ENCODE assay signal across 8 cellular contexts in the genomic region with DNA sequence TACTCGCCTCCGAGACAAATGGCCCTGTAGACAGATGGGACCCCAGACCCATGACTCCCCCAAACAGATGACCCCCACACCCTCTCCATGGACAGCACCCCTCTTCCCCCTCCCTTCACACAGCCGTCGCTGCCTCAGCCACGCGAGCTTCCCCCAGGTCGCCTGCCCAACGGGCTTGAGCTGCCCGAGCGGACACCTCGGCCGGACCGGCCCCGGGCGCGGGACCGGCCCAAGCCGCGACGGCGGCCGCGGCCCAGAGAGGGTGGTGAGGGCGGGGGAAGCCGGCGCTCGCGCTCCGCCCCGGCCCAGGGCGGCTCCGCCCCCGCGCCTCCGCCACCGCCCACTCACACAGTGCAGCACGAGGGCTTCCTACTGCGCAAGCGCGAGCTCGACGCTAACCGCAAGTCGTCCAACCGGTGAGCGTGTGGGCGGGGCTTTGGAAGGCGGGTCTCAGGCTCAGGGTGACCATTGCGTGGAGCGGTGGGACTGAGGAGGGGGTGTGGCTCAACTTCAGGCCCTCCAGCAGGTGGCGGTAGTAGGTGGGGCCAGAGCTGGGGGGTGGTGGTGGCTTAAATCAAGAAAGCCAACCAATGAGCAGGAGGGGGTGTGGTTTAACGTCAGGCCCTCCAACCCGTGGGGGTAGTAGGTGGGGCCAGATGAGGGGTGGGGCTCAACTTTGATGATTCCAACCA. TPM values are rescaled to one million over a fixed set of nuclear protein-coding genes. Genes with fewer than 3 reads are reported as not detected.
DNase-seq lines count a peak whose midpoint lies in the region; TF ChIP-seq lines count a peak whose summit lies in the region.

No MANE protein-coding gene starts in this region.

- intact Hi-C loops in activated T-helper 2 cell treated with anti-CD3 and anti-CD28 coated beads, Interferon-gamma antibody, Interleukin-2, Interleukin-4, amounts not matched to agents 10 μg/mL and 5 μg/mL and 100 μg/mL, durations not matched to agents 14 hours and 24 hours and 36 hours (cut with micrococcal nuclease) = loop anchor here (1.0 to 2.0 kb wide), 2 partner anchors 34 to 127 kb away; no protein-coding TSS in a partner anchor

- CTCF ChIA-PET in RWPE1 (lab: Yijun Ruan, JAX) = interaction anchor here (0.6 to 1.1 kb wide), 5 partner anchors 13 to 375 kb away, joined by 3 to 5 read pairs (median 3); no protein-coding TSS in a partner anchor

- H3K4me3 Mint-ChIP-seq in activated T-helper 2 cell treated with anti-CD3 and anti-CD28 coated beads, Interferon-gamma antibody, Interleukin-2, Interleukin-4, amounts not matched to agents 10 μg/mL and 5 μg/mL and 100 μg/mL, durations not matched to agents 14 hours and 24 hours and 36 hours (ENCODE audit: low read depth) = peak overlapping the region; percentile 54
- H3K4me3 Mint-ChIP-seq in nephron = peak overlapping the region; percentile 67 to 86 (median 73)

- TF ChIP-seq CTCF in LNCaP clone FGC (IDR thresholded peaks at IDR 0.05; ENCODE audit: control insufficient read depth, extremely low read depth, insufficient read depth) (peak; percentile 43), RWPE1 (conservative IDR thresholded peaks at IDR 0.05; ENCODE audit: low read depth) (no peak), fibroblast of the aortic adventitia (IDR thresholded peaks at IDR 0.05; ENCODE audit: insufficient read depth, low read length) (no peak), nephron (IDR thresholded peaks at IDR 0.05; ENCODE audit: unreplicated experiment in 3 of 3) (no peak)

- H3K4me3 ChIP-seq in LNCaP clone FGC (ENCODE audit: low read depth, low read length) (peak overlapping the region; percentile 54), fibroblast of the aortic adventitia (ENCODE audit: low read depth, low read length) (peak overlapping the region; percentile 68)

- peaks cover 9% of the 10 kb centered on the region for H3K4me1 Mint-ChIP-seq in activated T-helper 2 cell treated with anti-CD3 and anti-CD28 coated beads, Interferon-gamma antibody, Interleukin-2, Interleukin-4, amounts not matched to agents 10 μg/mL and 5 μg/mL and 100 μg/mL, durations not matched to agents 14 hours and 24 hours and 36 hours (ENCODE audit: low read depth)
- peaks cover 15% of the 10 kb centered on the region for H3K4me1 Mint-ChIP-seq in nephron

- H3K27ac ChIP-seq in RWPE1 = peak overlapping the region; percentile 79

- POLR2A ChIA-PET in RWPE1 (lab: Yijun Ruan, JAX; ENCODE audit: low non-redundant PET) = interaction anchor here (1.4 kb wide), 1 partner anchor 29 kb away, joined by 5 read pairs; no protein-coding TSS in a partner anchor

- peaks cover 38% of the 10 kb centered on the region for H3K27me3 Mint-ChIP-seq in activated T-helper 2 cell treated with anti-CD3 and anti-CD28 coated beads, Interferon-gamma antibody, Interleukin-2, Interleukin-4, amounts not matched to agents 10 μg/mL and 5 μg/mL and 100 μg/mL, durations not matched to agents 14 hours and 24 hours and 36 hours (ENCODE audit: low read depth)
- peaks cover 49% of the 10 kb centered on the region for H3K27me3 Mint-ChIP-seq in nephron (ENCODE audit: low read depth)

- peak; percentile 100 for DNase-seq in EH (ENCODE audit: low read depth)
- DNase-seq in H4 (ENCODE audit: low spot score) = peak; percentile 99
- DNase-seq in LNCaP clone FGC (ENCODE audit: low read depth) = peak; percentile 99
- DNase-seq in RWPE1 (ENCODE audit: low spot score) = peak; percentile 99
- peak; percentile 98 for DNase-seq in activated T-helper 2 cell treated with anti-CD3 and anti-CD28 coated beads, Interferon-gamma antibody, Interleukin-2, Interleukin-4, amounts not matched to agents 10 μg/mL and 5 μg/mL and 100 μg/mL, durations not matched to agents 14 hours and 24 hours and 36 hours (ENCODE audit: low spot score)
- DNase-seq in fibroblast of the aortic adventitia (ENCODE audit: low read depth) = peak; percentile 100
- peak; percentile 94 for DNase-seq in stimulated activated naive CD4-positive, alpha-beta T cell treated with Interleukin-2 at 50 U/mL for 16 hours (lab: John Stamatoyannopoulos, UW)

- H3K9me3 Mint-ChIP-seq in activated T-helper 2 cell treated with anti-CD3 and anti-CD28 coated beads, Interferon-gamma antibody, Interleukin-2, Interleukin-4, amounts not matched to agents 10 μg/mL and 5 μg/mL and 100 μg/mL, durations not matched to agents 14 hours and 24 hours and 36 hours = no peaks in the 10 kb centered on the region
- H3K9me3 Mint-ChIP-seq in nephron = no peaks in the 10 kb centered on the region

- peak overlapping the region; percentile 36 for H3K27ac Mint-ChIP-seq in activated T-helper 2 cell treated with anti-CD3 and anti-CD28 coated beads, Interferon-gamma antibody, Interleukin-2, Interleukin-4, amounts not matched to agents 10 μg/mL and 5 μg/mL and 100 μg/mL, durations not matched to agents 14 hours and 24 hours and 36 hours
- peak overlapping the region; percentile 20 to 84 (median 43) for H3K27ac Mint-ChIP-seq in nephron

- no peaks in the 10 kb centered on the region for H3K36me3 Mint-ChIP-seq in activated T-helper 2 cell treated with anti-CD3 and anti-CD28 coated beads, Interferon-gamma antibody, Interleukin-2, Interleukin-4, amounts not matched to agents 10 μg/mL and 5 μg/mL and 100 μg/mL, durations not matched to agents 14 hours and 24 hours and 36 hours (ENCODE audit: low read depth)
- no peaks in the 10 kb centered on the region for H3K36me3 Mint-ChIP-seq in nephron (ENCODE audit: low read depth)

RNA-seq across cellular contexts. Expression of gene SHKBP1, which starts 6.2 kb away (rescaled TPM):
- total RNA-seq in H4 (2014; rRNA removed; shearing (Covaris generic)) = 26.6 and 30.9 TPM in 2 replicates
- total RNA-seq in activated T-helper 2 cell treated with anti-CD3 and anti-CD28 coated beads, Interferon-gamma antibody, Interleukin-2, Interleukin-4, amounts not matched to agents 10 μg/mL and 5 μg/mL and 100 μg/mL, durations not matched to agents 14 hours and 24 hours and 36 hours = 125 and 136 TPM in 2 replicates
- 5.7 and 24.9 TPM in 2 replicates for total RNA-seq in fibroblast of the aortic adventitia (ENCODE audit: low replicate concordance)

RNA-seq across cellular contexts. Expression of gene LTBP4, which starts 30.7 kb away (rescaled TPM):
- 4.7 and 5.6 TPM in 2 replicates for total RNA-seq in H4 (2014; rRNA removed; shearing (Covaris generic))
- total RNA-seq in activated T-helper 2 cell treated with anti-CD3 and anti-CD28 coated beads, Interferon-gamma antibody, Interleukin-2, Interleukin-4, amounts not matched to agents 10 μg/mL and 5 μg/mL and 100 μg/mL, durations not matched to agents 14 hours and 24 hours and 36 hours = 101 and 104 TPM in 2 replicates
- total RNA-seq in fibroblast of the aortic adventitia (ENCODE audit: low replicate concordance) = 31.5 and 38.9 TPM in 2 replicates

Comparison
In these comparisons a context has a peak if more than half of its experiments do, and no peak if none do; other contexts are left out.
1. Peak in every context shown above with its lines: DNase-seq, H3K4me3 ChIP-seq and H3K27ac ChIP-seq.